ENCODE assay signal across 9 cellular contexts in genomic region chr17:19448341-19449268, GRCh38. TPM values are rescaled to one million over a fixed set of nuclear protein-coding genes. Genes with fewer than 3 reads are reported as not detected.
DNase-seq lines count a peak whose midpoint lies in the region; ATAC-seq, FAIRE-seq and TF ChIP-seq lines count a peak whose summit lies in the region.
"Had no signal": no experiment of that assay in that cellular context is flagged by ENCODE, and none has a peak within 500 bp of the region (broad histone marks: within the 10 kb centered on the region; RNA-seq: fewer than 3 reads in every experiment).

No MANE protein-coding gene starts in this region.

- CTCF ChIA-PET in activated naive CD4-positive, alpha-beta T cell treated with anti-CD3 and anti-CD28 coated beads, Interleukin-2, amount 10 ng/mL, durations not matched to agents 7 days and 5 days (lab: Charles Lee), result interaction anchor here (1.7 to 5.4 kb wide), 4 partner anchors 8 to 85 kb away, joined by 4 to 102 read pairs (median 14); partner anchors contain the start of gene B9D1

- H3K9me3 ChIP-seq in thyroid gland, result no peaks in the 10 kb centered on the region

- H3K27ac ChIP-seq in thyroid gland, result peak overlapping the region in 1 of 3 donors; percentile 32

- ATAC-seq in memory B cell (ENCODE audit: low read depth), result no peak

- H3K36me3 Mint-ChIP-seq in activated naive CD4-positive, alpha-beta T cell treated with anti-CD3 and anti-CD28 coated beads, Interleukin-2, amount 50 U/mL, for 24 hours, result peaks cover 8% of the 10 kb centered on the region
- H3K36me3 Mint-ChIP-seq in activated naive CD4-positive, alpha-beta T cell treated with anti-CD3 and anti-CD28 coated beads, Interleukin-2, amount 10 ng/mL, durations not matched to agents 7 days and 5 days, result peaks cover 3% of the 10 kb centered on the region
- H3K36me3 Mint-ChIP-seq in dendritic cell treated with granulocyte-macrophage colony-stimulating factor and Interleukin-4, amounts not matched to agents 40 ng/mL and 50 ng/mL, for 4 days (ENCODE audit: low read depth), result no peaks in the 10 kb centered on the region
- peaks cover 3% of the 10 kb centered on the region for H3K36me3 Mint-ChIP-seq in memory B cell

- H3K4me1 Mint-ChIP-seq in activated naive CD4-positive, alpha-beta T cell treated with anti-CD3 and anti-CD28 coated beads, Interleukin-2, amount 50 U/mL, for 24 hours, result no peaks in the 10 kb centered on the region
- peaks cover 2% of the 10 kb centered on the region for H3K4me1 Mint-ChIP-seq in activated naive CD4-positive, alpha-beta T cell treated with anti-CD3 and anti-CD28 coated beads, Interleukin-2, amount 10 ng/mL, durations not matched to agents 7 days and 5 days
- H3K4me1 Mint-ChIP-seq in dendritic cell treated with granulocyte-macrophage colony-stimulating factor and Interleukin-4, amounts not matched to agents 40 ng/mL and 50 ng/mL, for 4 days (ENCODE audit: low read depth), result peaks cover 25% of the 10 kb centered on the region
- H3K4me1 Mint-ChIP-seq in memory B cell, result peaks cover 6% of the 10 kb centered on the region

- no peak overlapping the region for H3K4me3 ChIP-seq in thyroid gland (replicated peaks in 1 of 3)
- H3K4me3 ChIP-seq: BLaER1 treated with 17β-estradiol and CSF1 and Interleukin-3, amounts not matched to agents 10 nM and 100 nM had no signal

- H3K36me3 ChIP-seq in thyroid gland, result no peaks in the 10 kb centered on the region
- H3K36me3 ChIP-seq: BLaER1 treated with 17β-estradiol and CSF1 and Interleukin-3, amounts not matched to agents 10 nM and 100 nM had no signal

- H3K4me3 Mint-ChIP-seq in activated naive CD4-positive, alpha-beta T cell treated with anti-CD3 and anti-CD28 coated beads, Interleukin-2, amount 50 U/mL, for 24 hours, result no peak overlapping the region
- H3K4me3 Mint-ChIP-seq in activated naive CD4-positive, alpha-beta T cell treated with anti-CD3 and anti-CD28 coated beads, Interleukin-2, amount 10 ng/mL, durations not matched to agents 7 days and 5 days, result no peak overlapping the region
- H3K4me3 Mint-ChIP-seq in dendritic cell treated with granulocyte-macrophage colony-stimulating factor and Interleukin-4, amounts not matched to agents 40 ng/mL and 50 ng/mL, for 4 days, result no peak overlapping the region
- H3K4me3 Mint-ChIP-seq in memory B cell, result no peak overlapping the region

- intact Hi-C loops in dendritic cell treated with granulocyte-macrophage colony-stimulating factor and Interleukin-4, amounts not matched to agents 40 ng/mL and 50 ng/mL, for 4 days (cut with micrococcal nuclease), result no loop called here
- intact Hi-C loops in thyroid gland (cut with DNase I), result loop anchor here (5.0 kb wide), 2 partner anchors 86 to 319 kb away; partner anchors contain the start of gene B9D1

- DNase-seq in activated naive CD4-positive, alpha-beta T cell treated with anti-CD3 and anti-CD28 coated beads, Interleukin-2, amount 10 ng/mL, durations not matched to agents 7 days and 5 days, result no peak
- DNase-seq in memory B cell (ENCODE audit: low spot score in 2 of 2), result no peak
- peak; percentile 40 for DNase-seq in urothelium cell line (ENCODE audit: low spot score)
- DNase-seq in activated naive CD4-positive, alpha-beta T cell treated with Interleukin-2 at 50 U/mL for 16 hours, result no peak
- DNase-seq in thyroid gland, result no peak
- DNase-seq in activated T-cell treated with anti-CD3 and anti-CD28 coated beads, Interleukin-2, amount 50 U/mL, for 1 hour, result no peak

- FAIRE-seq in urothelium cell line (lab: Jason Lieb, UNC), result no peak

- H3K27me3 ChIP-seq in thyroid gland, result no peaks in the 10 kb centered on the region

- no peaks in the 10 kb centered on the region for H3K4me1 ChIP-seq in thyroid gland

- 67 to 78% methylated on average over 8 of the region's 8 CpGs for WGBS in thyroid gland, 2 donors

- TF ChIP-seq CTCF in thyroid gland (IDR thresholded peaks at IDR 0.05), result no peak

- peaks cover 10% of the 10 kb centered on the region for H3K9me3 Mint-ChIP-seq in activated naive CD4-positive, alpha-beta T cell treated with anti-CD3 and anti-CD28 coated beads, Interleukin-2, amount 50 U/mL, for 24 hours
- peaks cover 13% of the 10 kb centered on the region for H3K9me3 Mint-ChIP-seq in activated naive CD4-positive, alpha-beta T cell treated with anti-CD3 and anti-CD28 coated beads, Interleukin-2, amount 10 ng/mL, durations not matched to agents 7 days and 5 days
- peaks cover 19% of the 10 kb centered on the region for H3K9me3 Mint-ChIP-seq in dendritic cell treated with granulocyte-macrophage colony-stimulating factor and Interleukin-4, amounts not matched to agents 40 ng/mL and 50 ng/mL, for 4 days
- H3K9me3 Mint-ChIP-seq in memory B cell, result peaks cover 5% of the 10 kb centered on the region

- H3K27me3 Mint-ChIP-seq in activated naive CD4-positive, alpha-beta T cell treated with anti-CD3 and anti-CD28 coated beads, Interleukin-2, amount 50 U/mL, for 24 hours, result peaks cover 4% of the 10 kb centered on the region
- H3K27me3 Mint-ChIP-seq in activated naive CD4-positive, alpha-beta T cell treated with anti-CD3 and anti-CD28 coated beads, Interleukin-2, amount 10 ng/mL, durations not matched to agents 7 days and 5 days, result peaks cover 47% of the 10 kb centered on the region
- peaks cover 48% of the 10 kb centered on the region for H3K27me3 Mint-ChIP-seq in dendritic cell treated with granulocyte-macrophage colony-stimulating factor and Interleukin-4, amounts not matched to agents 40 ng/mL and 50 ng/mL, for 4 days
- peaks cover 7% of the 10 kb centered on the region for H3K27me3 Mint-ChIP-seq in memory B cell

- H3K27ac Mint-ChIP-seq in activated naive CD4-positive, alpha-beta T cell treated with anti-CD3 and anti-CD28 coated beads, Interleukin-2, amount 50 U/mL, for 24 hours, result peak overlapping the region; percentile 5
- H3K27ac Mint-ChIP-seq in activated naive CD4-positive, alpha-beta T cell treated with anti-CD3 and anti-CD28 coated beads, Interleukin-2, amount 10 ng/mL, durations not matched to agents 7 days and 5 days, result no peak overlapping the region
- peak overlapping the region; percentile 60 for H3K27ac Mint-ChIP-seq in dendritic cell treated with granulocyte-macrophage colony-stimulating factor and Interleukin-4, amounts not matched to agents 40 ng/mL and 50 ng/mL, for 4 days
- H3K27ac Mint-ChIP-seq in memory B cell, result peak overlapping the region; percentile 19

- TF ChIP-seq POLR2A in thyroid gland (IDR thresholded peaks at IDR 0.05), result no peak

RNA-seq across cellular contexts. Expression of gene RNF112, which starts 37.6 kb away (rescaled TPM):
- total RNA-seq in thyroid gland, result 1 to 10 TPM in 3 of 4 donors, under 1 TPM in 1; 0.83 to 3.5 (median 2.2) TPM
